1 cellular context compared by ENCODE assay signal in the genomic region with DNA sequence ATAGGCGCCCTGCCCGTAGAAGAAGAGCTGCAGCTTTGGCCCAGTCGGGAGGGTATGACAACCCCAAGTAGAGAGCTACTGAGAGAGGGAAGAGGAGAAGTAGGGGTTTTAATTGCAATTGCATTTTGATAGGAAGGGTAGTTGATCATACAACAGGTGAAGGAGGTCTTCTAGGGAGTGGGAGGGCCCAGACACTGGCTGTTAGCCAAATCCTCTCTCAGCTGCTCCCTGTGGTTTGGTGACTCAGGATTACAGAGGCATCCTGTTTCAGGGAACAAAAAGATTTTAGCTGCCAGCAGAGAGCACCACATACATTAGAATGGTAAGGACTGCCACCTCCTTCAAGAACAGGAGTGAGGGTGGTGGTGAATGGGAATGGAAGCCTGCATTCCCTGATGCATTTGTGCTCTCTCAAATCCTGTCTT.
TF ChIP-seq lines count a peak whose summit lies in the region.

No MANE protein-coding gene starts in this region.

TF ChIP-seq in IMR-90, 13 proteins besides CTCF, POLR2A, EP300 and RAD21:
- TF ChIP-seq, protein P1, sequence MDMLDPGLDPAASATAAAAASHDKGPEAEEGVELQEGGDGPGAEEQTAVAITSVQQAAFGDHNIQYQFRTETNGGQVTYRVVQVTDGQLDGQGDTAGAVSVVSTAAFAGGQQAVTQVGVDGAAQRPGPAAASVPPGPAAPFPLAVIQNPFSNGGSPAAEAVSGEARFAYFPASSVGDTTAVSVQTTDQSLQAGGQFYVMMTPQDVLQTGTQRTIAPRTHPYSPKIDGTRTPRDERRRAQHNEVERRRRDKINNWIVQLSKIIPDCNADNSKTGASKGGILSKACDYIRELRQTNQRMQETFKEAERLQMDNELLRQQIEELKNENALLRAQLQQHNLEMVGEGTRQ (IDR thresholded peaks at IDR 0.05; ENCODE audit: low read depth, low read length), result no peak
- no peak for TF ChIP-seq CHD1 (IDR thresholded peaks at IDR 0.05; ENCODE audit: low read depth, low read length)
- no peak for TF ChIP-seq BHLHE40 (IDR thresholded peaks at IDR 0.05; ENCODE audit: low read depth, low read length)
- no peak for TF ChIP-seq RFX5 (IDR thresholded peaks at IDR 0.05; ENCODE audit: low read depth, low read length)
- peak; percentile 77 for TF ChIP-seq RCOR1 (IDR thresholded peaks at IDR 0.05; ENCODE audit: insufficient replicate concordance, low read length)
- no peak; the same call in 1 of the 2 replicates for TF ChIP-seq MAFK (IDR thresholded peaks at IDR 0.05; ENCODE audit: low read depth, low read length)
- TF ChIP-seq FOS (IDR thresholded peaks at IDR 0.05; ENCODE audit: low read depth, low read length), result peak; percentile 73
- TF ChIP-seq, protein P2, sequence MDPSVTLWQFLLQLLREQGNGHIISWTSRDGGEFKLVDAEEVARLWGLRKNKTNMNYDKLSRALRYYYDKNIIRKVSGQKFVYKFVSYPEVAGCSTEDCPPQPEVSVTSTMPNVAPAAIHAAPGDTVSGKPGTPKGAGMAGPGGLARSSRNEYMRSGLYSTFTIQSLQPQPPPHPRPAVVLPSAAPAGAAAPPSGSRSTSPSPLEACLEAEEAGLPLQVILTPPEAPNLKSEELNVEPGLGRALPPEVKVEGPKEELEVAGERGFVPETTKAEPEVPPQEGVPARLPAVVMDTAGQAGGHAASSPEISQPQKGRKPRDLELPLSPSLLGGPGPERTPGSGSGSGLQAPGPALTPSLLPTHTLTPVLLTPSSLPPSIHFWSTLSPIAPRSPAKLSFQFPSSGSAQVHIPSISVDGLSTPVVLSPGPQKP (IDR thresholded peaks at IDR 0.05; ENCODE audit: borderline replicate concordance, low read depth, low read length), result no peak
- TF ChIP-seq CEBPB (IDR thresholded peaks at IDR 0.05; ENCODE audit: low read depth, low read length), result peak; percentile 19; the same call in 1 of the 2 replicates
- TF ChIP-seq NFE2L2 (IDR thresholded peaks at IDR 0.05; ENCODE audit: low read depth, low read length), result no peak
- peak; percentile 50; the same call in 1 of the 2 replicates for TF ChIP-seq MAZ (IDR thresholded peaks at IDR 0.05; ENCODE audit: borderline replicate concordance, low read depth, low read length)
- TF ChIP-seq MXI1 (IDR thresholded peaks at IDR 0.05; ENCODE audit: borderline replicate concordance, low read depth, low read length), result no peak
- TF ChIP-seq SMC3 (IDR thresholded peaks at IDR 0.05; ENCODE audit: low read depth, low read length), result peak; percentile 98
